In genomic region chr11:32722255-32722654, GRCh38 we compare ENCODE assay signal across 17 cellular contexts.
A peak's percentile ranks its signal among the peaks of the same experiment; 100 is the strongest.
DNase-seq lines count a peak whose midpoint lies in the region; ATAC-seq and TF ChIP-seq lines count a peak whose summit lies in the region.
"Had no signal": no experiment of that assay in that cellular context is flagged by ENCODE, and none has a peak within 500 bp of the region (broad histone marks: within the 10 kb centered on the region; RNA-seq: fewer than 3 reads in every experiment).

No MANE protein-coding gene starts in this region.

- no peaks in the 10 kb centered on the region for H3K36me3 Mint-ChIP-seq in MCF 10A (ENCODE audit: insufficient read depth, unreplicated experiment)

- H3K9me3 Mint-ChIP-seq in MCF 10A (ENCODE audit: unreplicated experiment) = no peaks in the 10 kb centered on the region
- H3K9me3 Mint-ChIP-seq: CD4-positive, alpha-beta T cell had no signal

- H3K4me3 Mint-ChIP-seq in MCF 10A (ENCODE audit: unreplicated experiment) = no peak overlapping the region
- H3K4me3 Mint-ChIP-seq: CD4-positive, alpha-beta T cell had no signal

- dilution Hi-C loops in mammary epithelial cell (cut with HindIII; ENCODE audit: low sequenced_read_pairs) = no loop called here

- DNase-seq in mammary epithelial cell = peak; percentile 66
- DNase-seq in MCF 10A (ENCODE audit: unreplicated experiment) = no peak
- no peak for DNase-seq in RWPE2 (ENCODE audit: low spot score)
- peak; percentile 3 for DNase-seq in epithelial cell of prostate (ENCODE audit: low read depth, low spot score)
- DNase-seq in stimulated activated CD4-positive, alpha-beta T cell treated with anti-CD3 and anti-CD28 coated beads, Interleukin-15, amount 100 ng/mL, for 24 hours = no peak
- no peak for DNase-seq in spleen
- no peak for DNase-seq in HCEC 1CT
- DNase-seq: AML-193; CD4-positive, alpha-beta T cell; DMS153; DMS79; GOT3; H7 had no signal

- in situ Hi-C loops in mammary epithelial cell (cut with MboI; ENCODE audit: low sequenced_read_pairs in 2 of 2) = no loop called here

- no peak overlapping the region for H2AFZ ChIP-seq in mammary epithelial cell (ENCODE audit: low read depth, low read length)

- ATAC-seq in RWPE2 (ENCODE audit: low read depth) (peak; percentile 48; the same call in 2 of the 3 replicates), GM21619 (IDR thresholded peaks at IDR 0.05; ENCODE audit: unreplicated experiment) (no peak)
- ATAC-seq: A549 had no signal

- POLR2A ChIA-PET in MCF 10A (lab: Yijun Ruan, JAX) = no interaction called here

- TF ChIP-seq POLR2A in spleen (IDR thresholded peaks at IDR 0.05) = no peak

- H3K79me2 ChIP-seq in mammary epithelial cell (ENCODE audit: insufficient read depth, low read length) = no peaks in the 10 kb centered on the region

- BruUV-seq in mammary epithelial cell (replicated peaks; lab: Mats Ljungman, UMichigan) = no TSS peak
- BruUV-seq in MCF 10A (replicated peaks; lab: Mats Ljungman, UMichigan) = no TSS peak

- H3K9me3 ChIP-seq in mammary epithelial cell (replicated peaks; ENCODE audit: insufficient read depth, low read length) (no peaks in the 10 kb centered on the region), RWPE2 (ENCODE audit: severe bottlenecking) (no peaks in the 10 kb centered on the region), spleen (no peaks in the 10 kb centered on the region)
- H3K9me3 ChIP-seq: A549 had no signal

- H3K27me3 Mint-ChIP-seq in MCF 10A (ENCODE audit: insufficient read depth, unreplicated experiment) = peaks cover 11% of the 10 kb centered on the region

- H3K36me3 ChIP-seq in mammary epithelial cell (ENCODE audit: insufficient read depth, low read length) (no peaks in the 10 kb centered on the region), RWPE2 (ENCODE audit: low read depth) (no peaks in the 10 kb centered on the region), spleen (no peaks in the 10 kb centered on the region)

- no peak overlapping the region for H3K9ac ChIP-seq in mammary epithelial cell (ENCODE audit: insufficient read depth, low read length)

- H3K27ac Mint-ChIP-seq in MCF 10A (ENCODE audit: low read depth, unreplicated experiment) = no peak overlapping the region
- H3K27ac Mint-ChIP-seq: CD4-positive, alpha-beta T cell had no signal

- H3K4me3 ChIP-seq in mammary epithelial cell (replicated peaks in 1 of 3; ENCODE audit: insufficient read depth in 1 of 3, low read depth in 2 of 3, low read length in 3 of 3) = no peak overlapping the region
- H3K4me3 ChIP-seq in RWPE2 (ENCODE audit: severe bottlenecking) = no peak overlapping the region
- H3K4me3 ChIP-seq in spleen = no peak overlapping the region
- H3K4me3 ChIP-seq: A549 had no signal

- CTCF ChIA-PET in mammary epithelial cell (lab: Charles Lee; ENCODE audit: low non-redundant PET) (no interaction called here), MCF 10A (lab: Yijun Ruan, JAX) (no interaction called here)

- no peak for TF ChIP-seq CTCF in mammary epithelial cell (conservative IDR thresholded peaks at IDR 0.05 in 1 of 2, IDR thresholded peaks at IDR 0.05 in 1 of 2; ENCODE audit: extremely low read depth in 1 of 2, insufficient read depth in 1 of 2, low read depth in 1 of 2, low read length in 2 of 2)
- TF ChIP-seq CTCF in MCF 10A (IDR thresholded peaks at IDR 0.05; ENCODE audit: unreplicated experiment) = no peak
- no peak for TF ChIP-seq CTCF in RWPE2 (IDR thresholded peaks at IDR 0.05; ENCODE audit: poor library complexity, severe bottlenecking)
- TF ChIP-seq CTCF in spleen (IDR thresholded peaks at IDR 0.05 in 8 of 11, conservative IDR thresholded peaks at IDR 0.05 in 3 of 11) = no peak

- no peaks in the 10 kb centered on the region for H3K4me1 Mint-ChIP-seq in MCF 10A (ENCODE audit: insufficient read depth, unreplicated experiment)

- no peak overlapping the region for H3K27ac ChIP-seq in mammary epithelial cell (ENCODE audit: insufficient read depth, low read depth, low read length)
- no peak overlapping the region for H3K27ac ChIP-seq in RWPE2 (ENCODE audit: poor library complexity, severe bottlenecking)
- H3K27ac ChIP-seq in epithelial cell of prostate = no peak overlapping the region
- no peak overlapping the region for H3K27ac ChIP-seq in spleen
- H3K27ac ChIP-seq: 22Rv1, A549, C4-2B had no signal

- intact Hi-C loops in mammary epithelial cell (cut with micrococcal nuclease) = no loop called here
- intact Hi-C loops in MCF 10A (cut with micrococcal nuclease) = no loop called here
- intact Hi-C loops in spleen (cut with DNase I; ENCODE audit: low total_unique reads) = no loop called here

- H3K4me1 ChIP-seq in mammary epithelial cell (ENCODE audit: insufficient read depth, low read length) (no peaks in the 10 kb centered on the region), RWPE2 (ENCODE audit: insufficient read depth, poor library complexity, severe bottlenecking) (no peaks in the 10 kb centered on the region), spleen (no peaks in the 10 kb centered on the region)
- H3K4me1 ChIP-seq: A549 had no signal

- H4K20me1 ChIP-seq in mammary epithelial cell (ENCODE audit: insufficient read depth, low read length) = no peaks in the 10 kb centered on the region

- H3K4me2 ChIP-seq in mammary epithelial cell (ENCODE audit: insufficient read depth, low read depth, low read length) = no peak overlapping the region
- H3K4me2 ChIP-seq: A549 had no signal

- H3K27me3 ChIP-seq in mammary epithelial cell (ENCODE audit: insufficient read depth, low read length) (peaks cover 3% of the 10 kb centered on the region), RWPE2 (ENCODE audit: insufficient read depth, poor library complexity, severe bottlenecking) (peaks cover 4% of the 10 kb centered on the region), spleen (replicated peaks in 1 of 7) (no peaks in the 10 kb centered on the region)

Comparison
In these comparisons a context has a peak if more than half of its experiments do, and no peak if none do; other contexts are left out.
1. DNase-seq: peak in mammary epithelial cell (single experiment) and epithelial cell of prostate (single experiment); none in MCF 10A (single experiment), RWPE2 (single experiment), stimulated activated CD4-positive, alpha-beta T cell treated with anti-CD3 and anti-CD28 coated beads, Interleukin-15, amount 100 ng/mL, for 24 hours (single experiment), spleen (single experiment) and HCEC 1CT (single experiment).